11 cellular contexts compared by ENCODE assay signal in genomic region chr5:1437452-1437851, GRCh38. TPM values are rescaled to one million over a fixed set of nuclear protein-coding genes. Genes with fewer than 3 reads are reported as not detected.
A peak's percentile ranks its signal among the peaks of the same experiment; 100 is the strongest.
DNase-seq lines count a peak whose midpoint lies in the region; ATAC-seq and TF ChIP-seq lines count a peak whose summit lies in the region.
"Had no signal": no experiment of that assay in that cellular context is flagged by ENCODE, and none has a peak within 500 bp of the region (broad histone marks: within the 10 kb centered on the region; RNA-seq: fewer than 3 reads in every experiment).

No MANE protein-coding gene starts in this region.

- H3K27me3 Mint-ChIP-seq in type B pancreatic cell: peaks cover 62% of the 10 kb centered on the region

- ATAC-seq in HG02970 (IDR thresholded peaks at IDR 0.05; ENCODE audit: low FRiP score, unreplicated experiment): no peak
- no peak for ATAC-seq in HG02763 (IDR thresholded peaks at IDR 0.05; ENCODE audit: unreplicated experiment)
- ATAC-seq: activated CD8-positive, alpha-beta T cell treated with anti-CD3 and anti-CD28 coated beads for 36 hours had no signal

- no peak overlapping the region for H3K27ac ChIP-seq in ACC112 (ENCODE audit: low read depth, low read length)

- peaks cover 7% of the 10 kb centered on the region for H3K4me1 ChIP-seq in ACC112 (ENCODE audit: control insufficient read depth, insufficient read depth, low read length, unreplicated experiment)

- no peaks in the 10 kb centered on the region for H3K4me1 Mint-ChIP-seq in type B pancreatic cell (ENCODE audit: unreplicated experiment)

- no peaks in the 10 kb centered on the region for H3K36me3 Mint-ChIP-seq in type B pancreatic cell

- H3K27ac Mint-ChIP-seq in type B pancreatic cell: no peak overlapping the region
- H3K27ac Mint-ChIP-seq: activated CD8-positive, alpha-beta T cell treated with anti-CD3 and anti-CD28 coated beads for 36 hours had no signal

- peaks cover 7% of the 10 kb centered on the region for H3K9me3 Mint-ChIP-seq in type B pancreatic cell

- TF ChIP-seq CTCF in epithelial cell of esophagus (IDR thresholded peaks at IDR 0.05; ENCODE audit: insufficient read depth, low read depth, low read length, missing control alignments): no peak
- no peak for TF ChIP-seq CTCF in type B pancreatic cell (conservative IDR thresholded peaks at IDR 0.05)

- H2AFZ ChIP-seq in ACC112 (ENCODE audit: low read length, unreplicated experiment): peak overlapping the region; percentile 38

- H3K4me3 Mint-ChIP-seq in type B pancreatic cell: no peak overlapping the region
- H3K4me3 Mint-ChIP-seq: activated CD8-positive, alpha-beta T cell treated with anti-CD3 and anti-CD28 coated beads for 36 hours had no signal

- H3K4me3 ChIP-seq in ACC112 (ENCODE audit: low read depth, low read length): no peak overlapping the region
- H3K4me3 ChIP-seq in epithelial cell of esophagus (ENCODE audit: low read length): no peak overlapping the region

- H3K27me3 ChIP-seq in ACC112 (ENCODE audit: insufficient read depth, low read length): peaks cover 39% of the 10 kb centered on the region

- peak; percentile 60 for DNase-seq in H4 (ENCODE audit: low spot score)
- DNase-seq in NCI-H226: peak; percentile 44
- peak; percentile 27 for DNase-seq in epithelial cell of esophagus (ENCODE audit: low read depth)
- DNase-seq in GDM1 (lab: John Stamatoyannopoulos, UW): no peak
- no peak for DNase-seq in type B pancreatic cell (ENCODE audit: extremely low spot score, unreplicated experiment)
- DNase-seq: activated CD8-positive, alpha-beta T cell treated with anti-CD3 and anti-CD28 coated beads for 36 hours; effector CD8-positive, alpha-beta T cell had no signal

- H3K36me3 ChIP-seq in ACC112 (ENCODE audit: insufficient read depth, low read length): no peaks in the 10 kb centered on the region

- H3K79me2 ChIP-seq in ACC112 (ENCODE audit: control insufficient read depth, insufficient read depth, low read length, unreplicated experiment): no peaks in the 10 kb centered on the region

RNA-seq across cellular contexts. Expression of gene SLC6A3, which starts 7.8 kb away (rescaled TPM):
- total RNA-seq in H4 (2014; rRNA removed; shearing (Covaris generic)): not detected in 2 replicates
- 0.19 TPM in 2 replicates for total RNA-seq in type B pancreatic cell (ENCODE audit: low replicate concordance)
- total RNA-seq: activated CD8-positive, alpha-beta T cell treated with anti-CD3 and anti-CD28 coated beads for 36 hours; mononuclear cell had no signal

Comparison
In these comparisons a context has a peak if more than half of its experiments do, and no peak if none do; other contexts are left out.
1. DNase-seq: peak in H4 (single experiment), NCI-H226 (single experiment) and epithelial cell of esophagus (single experiment); none in GDM1 (single experiment) and type B pancreatic cell (single experiment).